Comparison of ENCODE assay signal across 25 cellular contexts in the genomic region with DNA sequence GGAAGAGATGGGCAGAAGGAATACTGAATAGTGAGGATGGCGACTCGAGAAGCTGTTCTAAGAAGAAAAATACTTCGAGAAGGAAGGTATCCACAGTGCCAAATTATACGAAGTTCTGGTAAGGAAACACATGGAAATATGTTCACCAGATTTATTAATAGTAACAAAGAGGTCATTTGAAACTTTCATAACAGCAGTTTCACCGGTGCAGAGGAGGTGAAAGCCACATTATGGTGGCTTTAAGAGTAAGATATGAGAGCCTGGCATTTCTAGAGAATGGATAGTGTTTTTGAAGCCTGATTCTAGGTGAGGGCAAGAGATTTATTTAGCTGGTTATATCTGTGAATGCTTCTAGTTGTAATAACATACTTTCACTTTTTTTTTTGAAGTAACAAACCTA. TPM values are rescaled to one million over a fixed set of nuclear protein-coding genes. Genes with fewer than 3 reads are reported as not detected.
A peak's percentile ranks its signal among the peaks of the same experiment; 100 is the strongest.
DNase-seq lines count a peak whose midpoint lies in the region; ATAC-seq, FAIRE-seq and TF ChIP-seq lines count a peak whose summit lies in the region.
"Had no signal": no experiment of that assay in that cellular context is flagged by ENCODE, and none has a peak within 500 bp of the region (broad histone marks: within the 10 kb centered on the region; RNA-seq: fewer than 3 reads in every experiment).

No MANE protein-coding gene starts in this region.

- H3K36me3 ChIP-seq in H1 (ENCODE audit: control insufficient read depth in 2 of 4, insufficient read depth in 4 of 4, low read length in 3 of 4) (no peaks in the 10 kb centered on the region), neural progenitor cell (no peaks in the 10 kb centered on the region)
- H3K36me3 ChIP-seq: left ventricle myocardium inferior, ovary had no signal

- no peak overlapping the region for H2BK15ac ChIP-seq in H1 (ENCODE audit: low read length)

- DNase-seq in NCI-H2171 treated with DMSO at 0.1 percent for 48 hours (lab: John Stamatoyannopoulos, UW) (peak; percentile 35), NCI-H2171 (lab: John Stamatoyannopoulos, UW) (no peak), H1 (ENCODE audit: low read depth in 1 of 2, low spot score in 2 of 2) (no peak), cerebellar nuclear complex (lab: John Stamatoyannopoulos, UW) (no peak), neural progenitor cell (ENCODE audit: low spot score) (no peak), HuH-7 (ENCODE audit: low spot score) (no peak)
- DNase-seq: activated CD4-positive, alpha-beta memory T cell treated with anti-CD3 and anti-CD28 coated beads, Interleukin-2, amount 10 ng/mL, durations not matched to agents 7 days and 5 days; amygdala; CD4-positive, alpha-beta memory T cell; foreskin fibroblast; GOT3; left ventricle myocardium inferior; NCI-H2029; NCI-H526 treated with DMSO at 0.1 percent for 48 hours; ovary; trophoblast cell had no signal

- CTCF ChIA-PET in H1 (lab: Charles Lee; ENCODE audit: partially characterized antibody), result interaction anchor here (0.9 kb wide), 1 partner anchor 18 kb away, joined by 3 read pairs; no protein-coding TSS in a partner anchor

- no peaks in the 10 kb centered on the region for H3K27me3 Mint-ChIP-seq in neural progenitor cell (ENCODE audit: insufficient read depth, low read depth)
- H3K27me3 Mint-ChIP-seq: activated CD4-positive, alpha-beta memory T cell treated with anti-CD3 and anti-CD28 coated beads, Interleukin-2, amount 10 ng/mL, durations not matched to agents 7 days and 5 days; CD4-positive, alpha-beta memory T cell; stimulated activated memory B cell treated with anti-CD40 and anti-IgM and Interleukin-4, amounts not matched to agents 10 μg/mL and 1 μg/mL and 100 μg/mL, for 72 hours had no signal

- H3K18ac ChIP-seq in H1 (ENCODE audit: extremely low read depth, low read length), result no peak overlapping the region

- no peaks in the 10 kb centered on the region for H3K79me1 ChIP-seq in H1 (ENCODE audit: low read depth, low read length)

- no peaks in the 10 kb centered on the region for H3F3A ChIP-seq in neural progenitor cell (ENCODE audit: low read depth)

- no peaks in the 10 kb centered on the region for H3K4me1 ChIP-seq in H1 (replicated peaks in 1 of 4; ENCODE audit: control insufficient read depth in 3 of 4, insufficient read depth in 4 of 4, low read length in 3 of 4)
- no peaks in the 10 kb centered on the region for H3K4me1 ChIP-seq in neural progenitor cell

- H4K91ac ChIP-seq in H1 (replicated peaks; ENCODE audit: insufficient read length, low read length), result no peak overlapping the region

- no peak overlapping the region for H2BK5ac ChIP-seq in H1 (ENCODE audit: low read depth, low read length)

- peaks cover 4% of the 10 kb centered on the region for H3K9me3 Mint-ChIP-seq in neural progenitor cell
- H3K9me3 Mint-ChIP-seq: stimulated activated memory B cell treated with anti-CD40 and anti-IgM and Interleukin-4, amounts not matched to agents 10 μg/mL and 1 μg/mL and 100 μg/mL, for 72 hours had no signal

- H2AFZ ChIP-seq in H1 (ENCODE audit: low read length), result peak overlapping the region; percentile 21; the same call in 1 of the 2 replicates
- no peak overlapping the region for H2AFZ ChIP-seq in neural progenitor cell (replicated peaks)

- H3K79me2 ChIP-seq in H1 (ENCODE audit: control insufficient read depth in 1 of 2, insufficient read depth in 2 of 2, low read length in 2 of 2), result no peaks in the 10 kb centered on the region
- no peaks in the 10 kb centered on the region for H3K79me2 ChIP-seq in neural progenitor cell (ENCODE audit: low read depth)

- no peak overlapping the region for H3K4ac ChIP-seq in H1 (replicated peaks; ENCODE audit: insufficient read length, low read depth, low read length)

- H2BK120ac ChIP-seq in H1 (replicated peaks; ENCODE audit: low read depth, low read length), result no peak overlapping the region

- no peak overlapping the region for H2BK20ac ChIP-seq in H1 (ENCODE audit: low read length)

- H2AK5ac ChIP-seq in H1 (ENCODE audit: low read depth, low read length), result no peak overlapping the region

- H4K20me1 ChIP-seq in H1 (replicated peaks in 1 of 2; ENCODE audit: control insufficient read depth in 1 of 2, insufficient read depth in 2 of 2, low read length in 2 of 2) (no peaks in the 10 kb centered on the region), neural progenitor cell (ENCODE audit: low read depth) (no peaks in the 10 kb centered on the region)

- no peak for FAIRE-seq in H1 (lab: Jason Lieb, UNC)
- FAIRE-seq: A204.1, GM12892, TTC549 had no signal

- H3K4me3 Mint-ChIP-seq in neural progenitor cell, result no peak overlapping the region
- H3K4me3 Mint-ChIP-seq: activated CD4-positive, alpha-beta memory T cell treated with anti-CD3 and anti-CD28 coated beads, Interleukin-2, amount 10 ng/mL, durations not matched to agents 7 days and 5 days; stimulated activated memory B cell treated with anti-CD40 and anti-IgM and Interleukin-4, amounts not matched to agents 10 μg/mL and 1 μg/mL and 100 μg/mL, for 72 hours had no signal

- no peak overlapping the region for H3K4me2 ChIP-seq in H1 (ENCODE audit: insufficient read depth in 1 of 2, low read depth in 2 of 2, low read length in 2 of 2)
- H3K4me2 ChIP-seq in neural progenitor cell, result no peak overlapping the region
- H3K4me2 ChIP-seq: smooth muscle cell had no signal

- no peak overlapping the region for H3K56ac ChIP-seq in H1 (replicated peaks; ENCODE audit: insufficient read length, low read depth, low read length)

- no peaks in the 10 kb centered on the region for H3K9me3 ChIP-seq in H1 (ENCODE audit: insufficient read depth in 2 of 2, low read depth in 1 of 2, low read length in 1 of 2)
- H3K9me3 ChIP-seq in neural progenitor cell (ENCODE audit: low read depth), result no peaks in the 10 kb centered on the region
- H3K9me3 ChIP-seq: left ventricle myocardium inferior, ovary had no signal

- no peak overlapping the region for H3K27ac Mint-ChIP-seq in neural progenitor cell
- H3K27ac Mint-ChIP-seq: activated CD4-positive, alpha-beta memory T cell treated with anti-CD3 and anti-CD28 coated beads, Interleukin-2, amount 10 ng/mL, durations not matched to agents 7 days and 5 days; stimulated activated memory B cell treated with anti-CD40 and anti-IgM and Interleukin-4, amounts not matched to agents 10 μg/mL and 1 μg/mL and 100 μg/mL, for 72 hours had no signal

- no peak for TF ChIP-seq RAD21 in H1 (IDR thresholded peaks at IDR 0.05 in 1 of 2, conservative IDR thresholded peaks at IDR 0.05 in 1 of 2; ENCODE audit: low read depth in 2 of 2, low read length in 2 of 2)

- peak; percentile 63 for ATAC-seq in HG02610 (IDR thresholded peaks at IDR 0.05; ENCODE audit: unreplicated experiment)
- ATAC-seq in HG03442 (IDR thresholded peaks at IDR 0.05; ENCODE audit: unreplicated experiment), result peak; percentile 56
- ATAC-seq: stimulated activated memory B cell treated with anti-CD40 and anti-IgM and Interleukin-4, amounts not matched to agents 10 μg/mL and 1 μg/mL and 100 μg/mL, for 72 hours had no signal

- 98% methylated on average over 5 of the region's 5 CpGs; no CpG with 5 or more reads in 1 of the 2 experiments for WGBS in H1 (ENCODE audit: extremely low coverage in 1 of 2, insufficient coverage in 1 of 2, insufficient read length in 1 of 2, insufficient replicate concordance in 2 of 2, low coverage in 1 of 2, low lambda C conversion rate in 2 of 2, missing lambda C conversion rate in 1 of 2), 2 experiments

- no peak overlapping the region for H4K5ac ChIP-seq in H1 (ENCODE audit: insufficient read length, low read depth, low read length)

- no peak overlapping the region for H3K14ac ChIP-seq in H1 (ENCODE audit: insufficient read length)

- no peak overlapping the region for H2BK12ac ChIP-seq in H1 (ENCODE audit: low read depth, low read length)

- H3K4me3 ChIP-seq in H1 (ENCODE audit: extremely low read depth in 1 of 4, insufficient read depth in 2 of 4, low read depth in 3 of 4, low read length in 4 of 4) (no peak overlapping the region), neural progenitor cell (no peak overlapping the region)
- H3K4me3 ChIP-seq: left ventricle myocardium inferior, ovary, SK-N-MC, smooth muscle cell had no signal

- no peak overlapping the region for H3K9ac ChIP-seq in H1 (replicated peaks in 1 of 4; ENCODE audit: extremely low read depth in 1 of 4, low read depth in 3 of 4, low read length in 3 of 4)
- no peak overlapping the region for H3K9ac ChIP-seq in neural progenitor cell

- no peak for TF ChIP-seq POLR2A in H1 (IDR thresholded peaks at IDR 0.05; ENCODE audit: control extremely low read depth in 1 of 2, low read depth in 2 of 2, low read length in 2 of 2)

- TF ChIP-seq EP300 in H1 (IDR thresholded peaks at IDR 0.05; ENCODE audit: borderline replicate concordance in 1 of 2, low read depth in 2 of 2, low read length in 2 of 2), result no peak

- POLR2A ChIA-PET in H1 (lab: Charles Lee; ENCODE audit: partially characterized antibody), result no interaction called here

- H3K36me3 Mint-ChIP-seq in neural progenitor cell, result no peaks in the 10 kb centered on the region
- H3K36me3 Mint-ChIP-seq: stimulated activated memory B cell treated with anti-CD40 and anti-IgM and Interleukin-4, amounts not matched to agents 10 μg/mL and 1 μg/mL and 100 μg/mL, for 72 hours had no signal

- TF ChIP-seq CTCF in H1 (IDR thresholded peaks at IDR 0.05; ENCODE audit: control extremely low read depth in 1 of 3, insufficient read depth in 1 of 3, low read depth in 1 of 3, low read length in 3 of 3) (no peak), neural progenitor cell (IDR thresholded peaks at IDR 0.05) (no peak)

- H4K8ac ChIP-seq in H1 (ENCODE audit: extremely low read depth, insufficient read depth, low read length), result no peak overlapping the region

- no peak overlapping the region for H3K23ac ChIP-seq in H1 (ENCODE audit: insufficient read length)

- H3K4me1 Mint-ChIP-seq in neural progenitor cell, result no peaks in the 10 kb centered on the region

- H3K27me3 ChIP-seq in H1 (replicated peaks in 1 of 4; ENCODE audit: control insufficient read depth in 3 of 4, extremely low read depth in 1 of 4, insufficient read depth in 3 of 4, low read length in 3 of 4) (no peaks in the 10 kb centered on the region), neural progenitor cell (no peaks in the 10 kb centered on the region)
- H3K27me3 ChIP-seq: ovary had no signal

- no peaks in the 10 kb centered on the region for H3K23me2 ChIP-seq in H1 (ENCODE audit: low read depth, low read length)

- H3K27ac ChIP-seq in H1 (ENCODE audit: low read depth, low read length) (no peak overlapping the region), neural progenitor cell (no peak overlapping the region)
- H3K27ac ChIP-seq: left ventricle myocardium inferior, ovary, SK-N-MC had no signal

RNA-seq across cellular contexts. Expression of gene DPYD, which starts 56.2 kb away (rescaled TPM):
- 0.55 and 0.73 TPM in 2 replicates for total RNA-seq in H1 (2021; fragmentation: NEBNext Ultra II Directional; extraction: Animal tissue kit (Norgen Biotek cat#: 25700))
- polyA plus RNA-seq in H1 (2011; rRNA removed), result 0.13 and 0.29 TPM in 2 replicates
- polyA plus RNA-seq in H1 (2011; cell fraction: cytosol; rRNA removed), result 0.23 TPM
- polyA plus RNA-seq in H1 (2011; cell fraction: nucleus; rRNA removed), result 0.14 TPM
- 0.24 to 0.46 TPM (median 0.39 TPM) in 4 replicates for polyA plus RNA-seq in H1 (2012, experiment 1 of 2)
- polyA plus RNA-seq in H1 (2012, experiment 2 of 2), result not detected
- 0.34 TPM for polyA plus RNA-seq in H1 (2013, experiment 1 of 2)
- polyA plus RNA-seq in H1 (2013, experiment 2 of 2), result 0.35 TPM
- 0.63 and 0.76 TPM in 2 replicates for polyA minus RNA-seq in H1 (2011; rRNA and poly(A)+ RNA removed)
- 0.51 TPM for polyA minus RNA-seq in H1 (2011; cell fraction: cytosol; rRNA and poly(A)+ RNA removed)
- 2.2 TPM for polyA minus RNA-seq in H1 (2011; cell fraction: nucleus; rRNA and poly(A)+ RNA removed)
- 0.43 and 0.50 TPM in 2 replicates for total RNA-seq in neural progenitor cell (ENCODE audit: low replicate concordance)
- total RNA-seq: G401 had no signal
